Comparison of ENCODE assay signal across 7 cellular contexts in genomic region chr6:35308543-35308942, GRCh38. TPM values are rescaled to one million over a fixed set of nuclear protein-coding genes. Genes with fewer than 3 reads are reported as not detected.
DNase-seq lines count a peak whose midpoint lies in the region; ATAC-seq and TF ChIP-seq lines count a peak whose summit lies in the region.
"Not testable (repeated sequence)": the region's sequence is repeated elsewhere in the genome, so short reads cannot be mapped to it uniquely, and the experiment has no call there.

No MANE protein-coding gene starts in this region.

- ATAC-seq in CD4-positive, alpha-beta T cell (ENCODE audit: poor library complexity); T-cell (replicated peaks in 1 of 4); activated naive CD8-positive, alpha-beta T cell treated with anti-CD3 and anti-CD28 coated beads, Interleukin-2, amount 10 ng/mL, durations not matched to agents 7 days and 5 days (ENCODE audit: low read depth); stimulated activated effector memory CD8-positive, alpha-beta T cell treated with anti-CD3 and anti-CD28 coated beads, Interleukin-12 subunit alpha, Interleukin-12 subunit beta, amount 100 ng/mL, for 72 hours: not testable (repeated sequence)

- TF ChIP-seq CTCF in CD4-positive, alpha-beta T cell (IDR thresholded peaks at IDR 0.05), result not testable (repeated sequence)

- peaks cover 86% of the 10 kb centered on the region for H3K36me3 Mint-ChIP-seq in CD4-positive, alpha-beta T cell (ENCODE audit: low read depth)
- H3K36me3 Mint-ChIP-seq in T-cell (peaks cover 56% of the 10 kb centered on the region), immature natural killer cell (peaks cover 27 to 52% (median 29%) of the 10 kb centered on the region in 3 donors)
- peaks cover 61% of the 10 kb centered on the region for H3K36me3 Mint-ChIP-seq in activated CD4-positive, alpha-beta T cell treated with anti-CD3 and anti-CD28 coated beads, Interleukin-2, amount 10 ng/mL, durations not matched to agents 24 days and 14 days (ENCODE audit: low read depth)
- H3K36me3 Mint-ChIP-seq in activated T-cell treated with anti-CD3 and anti-CD28 coated beads, Interleukin-2, amount 50 U/mL, for 24 hours (ENCODE audit: low read depth), result peaks cover 77% of the 10 kb centered on the region
- H3K36me3 Mint-ChIP-seq in activated naive CD8-positive, alpha-beta T cell treated with anti-CD3 and anti-CD28 coated beads, Interleukin-2, amount 10 ng/mL, durations not matched to agents 7 days and 5 days, result peaks cover 46% of the 10 kb centered on the region
- H3K36me3 Mint-ChIP-seq in stimulated activated effector memory CD8-positive, alpha-beta T cell treated with anti-CD3 and anti-CD28 coated beads, Interleukin-12 subunit alpha, Interleukin-12 subunit beta, amount 100 ng/mL, for 72 hours, result peaks cover 88% of the 10 kb centered on the region

- CTCF ChIA-PET in CD4-positive, alpha-beta T cell (lab: Charles Lee), result interaction anchor here (1.8 kb wide), 1 partner anchor 12 kb away, joined by 5 read pairs; no protein-coding TSS in a partner anchor
- CTCF ChIA-PET in T-cell (lab: Charles Lee), result interaction anchor here in 1 of 2 donors (0.7 kb wide), 2 partner anchors 17 to 141 kb away, joined by 3 read pairs; no protein-coding TSS in a partner anchor

- H3K9me3 Mint-ChIP-seq in CD4-positive, alpha-beta T cell; T-cell; activated CD4-positive, alpha-beta T cell treated with anti-CD3 and anti-CD28 coated beads, Interleukin-2, amount 10 ng/mL, durations not matched to agents 24 days and 14 days; activated T-cell treated with anti-CD3 and anti-CD28 coated beads, Interleukin-2, amount 50 U/mL, for 24 hours; activated naive CD8-positive, alpha-beta T cell treated with anti-CD3 and anti-CD28 coated beads, Interleukin-2, amount 10 ng/mL, durations not matched to agents 7 days and 5 days; immature natural killer cell; stimulated activated effector memory CD8-positive, alpha-beta T cell treated with anti-CD3 and anti-CD28 coated beads, Interleukin-12 subunit alpha, Interleukin-12 subunit beta, amount 100 ng/mL, for 72 hours: not testable (repeated sequence)

- H3K27me3 ChIP-seq in CD4-positive, alpha-beta T cell (ENCODE audit: control insufficient read depth, insufficient read depth, low read length), result not testable (repeated sequence)

- DNase-seq in CD4-positive, alpha-beta T cell; T-cell; activated CD4-positive, alpha-beta T cell treated with anti-CD3 and anti-CD28 coated beads, Interleukin-2, amount 10 ng/mL, durations not matched to agents 24 days and 14 days; activated T-cell treated with anti-CD3 and anti-CD28 coated beads, Interleukin-2, amount 50 U/mL, for 24 hours; activated naive CD8-positive, alpha-beta T cell treated with anti-CD3 and anti-CD28 coated beads, Interleukin-2, amount 10 ng/mL, durations not matched to agents 7 days and 5 days; immature natural killer cell; stimulated activated effector memory CD8-positive, alpha-beta T cell treated with anti-CD3 and anti-CD28 coated beads, Interleukin-12 subunit alpha, Interleukin-12 subunit beta, amount 100 ng/mL, for 72 hours (ENCODE audit: low spot score in 2 of 2): not testable (repeated sequence)

- not testable (repeated sequence) for H3K9me3 ChIP-seq in CD4-positive, alpha-beta T cell (ENCODE audit: control insufficient read depth, low read length)

- not testable (repeated sequence) for H3K27me3 Mint-ChIP-seq in CD4-positive, alpha-beta T cell; T-cell; activated CD4-positive, alpha-beta T cell treated with anti-CD3 and anti-CD28 coated beads, Interleukin-2, amount 10 ng/mL, durations not matched to agents 24 days and 14 days; activated T-cell treated with anti-CD3 and anti-CD28 coated beads, Interleukin-2, amount 50 U/mL, for 24 hours; activated naive CD8-positive, alpha-beta T cell treated with anti-CD3 and anti-CD28 coated beads, Interleukin-2, amount 10 ng/mL, durations not matched to agents 7 days and 5 days; immature natural killer cell (ENCODE audit: low read depth in 3 of 3)

- intact Hi-C loops in CD4-positive, alpha-beta T cell (cut with DNase I, micrococcal nuclease); activated CD4-positive, alpha-beta T cell treated with anti-CD3 and anti-CD28 coated beads, Interleukin-2, amount 10 ng/mL, durations not matched to agents 24 days and 14 days (cut with micrococcal nuclease): not testable (repeated sequence)

- peaks cover 83% of the 10 kb centered on the region for H3K4me1 Mint-ChIP-seq in CD4-positive, alpha-beta T cell (ENCODE audit: low read depth)
- H3K4me1 Mint-ChIP-seq in T-cell, result peaks cover 82 to 89% (median 84%) of the 10 kb centered on the region in 3 donors
- H3K4me1 Mint-ChIP-seq in activated CD4-positive, alpha-beta T cell treated with anti-CD3 and anti-CD28 coated beads, Interleukin-2, amount 10 ng/mL, durations not matched to agents 24 days and 14 days, result peaks cover 68% of the 10 kb centered on the region
- peaks cover 77% of the 10 kb centered on the region for H3K4me1 Mint-ChIP-seq in activated T-cell treated with anti-CD3 and anti-CD28 coated beads, Interleukin-2, amount 50 U/mL, for 24 hours (ENCODE audit: low read depth)
- peaks cover 64% of the 10 kb centered on the region for H3K4me1 Mint-ChIP-seq in activated naive CD8-positive, alpha-beta T cell treated with anti-CD3 and anti-CD28 coated beads, Interleukin-2, amount 10 ng/mL, durations not matched to agents 7 days and 5 days
- peaks cover 80 to 86% of the 10 kb centered on the region in 2 donors for H3K4me1 Mint-ChIP-seq in immature natural killer cell
- H3K4me1 Mint-ChIP-seq in stimulated activated effector memory CD8-positive, alpha-beta T cell treated with anti-CD3 and anti-CD28 coated beads, Interleukin-12 subunit alpha, Interleukin-12 subunit beta, amount 100 ng/mL, for 72 hours, result peaks cover 71% of the 10 kb centered on the region

- peak overlapping the region; percentile 84 for H3K4me3 Mint-ChIP-seq in CD4-positive, alpha-beta T cell
- H3K4me3 Mint-ChIP-seq in T-cell (peak overlapping the region in 1 of 3 donors; percentile 78), immature natural killer cell (peak overlapping the region in 2 of 5 donors; percentile 36 to 70)
- not testable (repeated sequence) for H3K4me3 Mint-ChIP-seq in activated CD4-positive, alpha-beta T cell treated with anti-CD3 and anti-CD28 coated beads, Interleukin-2, amount 10 ng/mL, durations not matched to agents 24 days and 14 days; activated T-cell treated with anti-CD3 and anti-CD28 coated beads, Interleukin-2, amount 50 U/mL, for 24 hours; activated naive CD8-positive, alpha-beta T cell treated with anti-CD3 and anti-CD28 coated beads, Interleukin-2, amount 10 ng/mL, durations not matched to agents 7 days and 5 days; stimulated activated effector memory CD8-positive, alpha-beta T cell treated with anti-CD3 and anti-CD28 coated beads, Interleukin-12 subunit alpha, Interleukin-12 subunit beta, amount 100 ng/mL, for 72 hours

- H3K27ac ChIP-seq in CD4-positive, alpha-beta T cell (ENCODE audit: low read depth, low read length), result not testable (repeated sequence)

- peak overlapping the region; percentile 99 for H3K27ac Mint-ChIP-seq in CD4-positive, alpha-beta T cell
- H3K27ac Mint-ChIP-seq in T-cell (peak overlapping the region; percentile 99), immature natural killer cell (peak overlapping the region; percentile 97 to 99 (median 98))
- peak overlapping the region; percentile 90 for H3K27ac Mint-ChIP-seq in activated CD4-positive, alpha-beta T cell treated with anti-CD3 and anti-CD28 coated beads, Interleukin-2, amount 10 ng/mL, durations not matched to agents 24 days and 14 days
- peak overlapping the region; percentile 96 for H3K27ac Mint-ChIP-seq in activated T-cell treated with anti-CD3 and anti-CD28 coated beads, Interleukin-2, amount 50 U/mL, for 24 hours
- H3K27ac Mint-ChIP-seq in activated naive CD8-positive, alpha-beta T cell treated with anti-CD3 and anti-CD28 coated beads, Interleukin-2, amount 10 ng/mL, durations not matched to agents 7 days and 5 days, result peak overlapping the region; percentile 97
- H3K27ac Mint-ChIP-seq in stimulated activated effector memory CD8-positive, alpha-beta T cell treated with anti-CD3 and anti-CD28 coated beads, Interleukin-12 subunit alpha, Interleukin-12 subunit beta, amount 100 ng/mL, for 72 hours, result peak overlapping the region; percentile 96

- POLR2A ChIA-PET in CD4-positive, alpha-beta T cell (lab: Charles Lee), result interaction anchor here (2.6 to 9.4 kb wide), 3 partner anchors 8 to 11 kb away, joined by 12 to 74 read pairs (median 21); partner anchors contain the start of gene DEF6
- POLR2A ChIA-PET in T-cell (lab: Charles Lee), result not testable (repeated sequence)
- POLR2A ChIA-PET in activated naive CD8-positive, alpha-beta T cell treated with anti-CD3 and anti-CD28 coated beads, Interleukin-2, amount 10 ng/mL, durations not matched to agents 7 days and 5 days (lab: Charles Lee), result interaction anchor here (0.7 to 1.0 kb wide), 2 partner anchors 10 to 1365 kb away, joined by 3 read pairs; no protein-coding TSS in a partner anchor

RNA-seq across cellular contexts. Expression of gene DEF6, which starts 10.9 kb away (rescaled TPM):
- total RNA-seq in CD4-positive, alpha-beta T cell, result 100 to 1,000 TPM; 209 to 212 TPM
- total RNA-seq in T-cell, result 100 to 1,000 TPM; 221 to 311 (median 298) TPM
- total RNA-seq in activated CD4-positive, alpha-beta T cell treated with anti-CD3 and anti-CD28 coated beads, Interleukin-2, amount 10 ng/mL, durations not matched to agents 24 days and 14 days, result 103 and 113 TPM in 2 replicates
- total RNA-seq in activated naive CD8-positive, alpha-beta T cell treated with anti-CD3 and anti-CD28 coated beads, Interleukin-2, amount 10 ng/mL, durations not matched to agents 7 days and 5 days, result 100 to 1,000 TPM; 213 to 216 TPM
- 100 to 1,000 TPM in 1 of 3 donors, 10 to 100 TPM in 2; 90.7 to 226 (median 95.1) TPM for polyA plus RNA-seq in immature natural killer cell

RNA-seq across cellular contexts. Expression of gene PPARD, which starts 33.8 kb away (rescaled TPM):
- total RNA-seq in CD4-positive, alpha-beta T cell, result 10 to 100 TPM; 34.1 to 37.0 TPM
- total RNA-seq in T-cell, result 10 to 100 TPM; 36.8 to 41.3 (median 37.9) TPM
- total RNA-seq in activated CD4-positive, alpha-beta T cell treated with anti-CD3 and anti-CD28 coated beads, Interleukin-2, amount 10 ng/mL, durations not matched to agents 24 days and 14 days, result 19.0 TPM in 2 replicates
- total RNA-seq in activated naive CD8-positive, alpha-beta T cell treated with anti-CD3 and anti-CD28 coated beads, Interleukin-2, amount 10 ng/mL, durations not matched to agents 7 days and 5 days, result 10 to 100 TPM; 43.0 to 45.9 TPM
- 1 to 10 TPM in 2 of 3 donors, under 1 TPM in 1; 0.98 to 6.0 (median 2.0) TPM for polyA plus RNA-seq in immature natural killer cell

RNA-seq across cellular contexts. Expression of gene ZNF76, which starts 49.0 kb away (rescaled TPM):
- 10 to 100 TPM; 46.1 to 53.4 TPM for total RNA-seq in CD4-positive, alpha-beta T cell
- 10 to 100 TPM; 72.7 to 91.3 (median 84.8) TPM for total RNA-seq in T-cell
- total RNA-seq in activated CD4-positive, alpha-beta T cell treated with anti-CD3 and anti-CD28 coated beads, Interleukin-2, amount 10 ng/mL, durations not matched to agents 24 days and 14 days, result 31.0 and 31.4 TPM in 2 replicates
- total RNA-seq in activated naive CD8-positive, alpha-beta T cell treated with anti-CD3 and anti-CD28 coated beads, Interleukin-2, amount 10 ng/mL, durations not matched to agents 7 days and 5 days, result 10 to 100 TPM; 63.0 to 66.0 TPM
- polyA plus RNA-seq in immature natural killer cell, result 10 to 100 TPM; 20.7 to 30.5 (median 27.9) TPM
